ENCODE assay signal across 13 cellular contexts in the genomic region with DNA sequence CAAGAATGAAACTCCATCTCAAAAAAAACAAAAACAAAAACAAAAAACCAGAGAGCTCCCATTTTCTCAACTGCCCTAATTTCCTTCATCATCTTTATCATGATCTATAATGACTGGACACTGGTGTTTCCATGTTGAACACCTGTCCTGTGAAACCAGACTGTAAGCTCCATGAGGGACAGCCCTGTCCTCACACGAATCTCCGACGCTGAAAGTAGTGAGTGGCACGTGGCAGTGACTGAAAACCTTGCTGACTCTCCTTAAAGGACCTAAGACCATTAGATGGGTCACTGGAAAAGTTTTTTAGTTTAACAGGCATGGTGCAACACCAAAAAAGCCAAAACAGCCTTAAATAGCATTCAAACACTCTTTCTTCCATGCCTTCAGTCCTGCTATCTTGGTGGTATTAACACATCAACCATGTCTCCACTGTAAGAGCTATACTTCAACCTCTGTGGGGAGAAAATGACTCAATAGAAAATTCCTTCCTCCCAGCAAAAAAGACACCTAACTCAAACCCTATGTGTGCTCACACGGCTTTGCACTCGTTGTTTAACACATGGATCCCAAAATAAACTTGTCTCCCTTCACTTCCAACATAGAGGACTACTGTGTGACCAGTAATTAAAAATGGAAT. TPM values are rescaled to one million over a fixed set of nuclear protein-coding genes. Genes with fewer than 3 reads are reported as not detected.
A peak's percentile ranks its signal among the peaks of the same experiment; 100 is the strongest.
DNase-seq lines count a peak whose midpoint lies in the region; ATAC-seq and TF ChIP-seq lines count a peak whose summit lies in the region.
"Had no signal": no experiment of that assay in that cellular context is flagged by ENCODE, and none has a peak within 500 bp of the region (broad histone marks: within the 10 kb centered on the region; RNA-seq: fewer than 3 reads in every experiment).

No MANE protein-coding gene starts in this region.

- H3K36me3 Mint-ChIP-seq in CD8-positive, alpha-beta T cell: peaks cover 33% of the 10 kb centered on the region

- no peaks in the 10 kb centered on the region for H3K27me3 Mint-ChIP-seq in CD8-positive, alpha-beta T cell (ENCODE audit: low read depth)
- H3K27me3 Mint-ChIP-seq: progenitor cell of endocrine pancreas had no signal

- H3K4me3 Mint-ChIP-seq in CD8-positive, alpha-beta T cell: no peak overlapping the region

- no peaks in the 10 kb centered on the region for H3K9me3 ChIP-seq in mesodermal cell (ENCODE audit: control insufficient read depth, low read length)
- H3K9me3 ChIP-seq in CD8-positive, alpha-beta T cell (ENCODE audit: low read length): no peaks in the 10 kb centered on the region
- H3K9me3 ChIP-seq: gastroesophageal sphincter had no signal

- TF ChIP-seq CTCF in CD8-positive, alpha-beta T cell (IDR thresholded peaks at IDR 0.05): no peak

- peaks cover 21% of the 10 kb centered on the region for H3K4me1 ChIP-seq in mesodermal cell (ENCODE audit: control insufficient read depth, insufficient read depth, low read length, poor library complexity, severe bottlenecking)
- peaks cover 36% of the 10 kb centered on the region for H3K4me1 ChIP-seq in CD8-positive, alpha-beta T cell (ENCODE audit: insufficient read depth, low read length)

- peak overlapping the region; percentile 57 for H3K27ac ChIP-seq in mesodermal cell (ENCODE audit: low read depth, low read length, severe bottlenecking)
- H3K27ac ChIP-seq in CD8-positive, alpha-beta T cell (ENCODE audit: low read depth, low read length): no peak overlapping the region
- H3K27ac ChIP-seq: gastroesophageal sphincter had no signal

- H3K27ac Mint-ChIP-seq in CD8-positive, alpha-beta T cell: no peak overlapping the region
- H3K27ac Mint-ChIP-seq: progenitor cell of endocrine pancreas had no signal

- H3K9me3 Mint-ChIP-seq in CD8-positive, alpha-beta T cell: no peaks in the 10 kb centered on the region

- DNase-seq in AG08396 (ENCODE audit: low spot score) (peak; percentile 78), H4 (ENCODE audit: low spot score) (peak; percentile 38), astrocyte of the hippocampus (ENCODE audit: low read depth, low spot score) (peak; percentile 64), NCI-H2227 (lab: John Stamatoyannopoulos, UW; ENCODE audit: unreplicated experiment) (no peak)
- no peak for DNase-seq in CD8-positive, alpha-beta T cell
- DNase-seq: left ventricle myocardium superior, NCI-H1048, NCI-H774 had no signal

- WGBS in mesodermal cell (ENCODE audit: insufficient coverage in 2 of 2), 2 experiments: 100% methylated on average over 4 of the region's 6 CpGs; no CpG with 5 or more reads in 1 of the 2 experiments

- H3K27me3 ChIP-seq in CD8-positive, alpha-beta T cell (ENCODE audit: insufficient read depth, low read length): no peaks in the 10 kb centered on the region
- H3K27me3 ChIP-seq: gastroesophageal sphincter had no signal

- no peak overlapping the region for H3K4me3 ChIP-seq in mesodermal cell (ENCODE audit: extremely low read depth, insufficient read depth, low read length, poor library complexity, severe bottlenecking)
- H3K4me3 ChIP-seq in CD8-positive, alpha-beta T cell (ENCODE audit: low read depth, low read length): no peak overlapping the region
- H3K4me3 ChIP-seq: gastroesophageal sphincter had no signal

- ATAC-seq in HG03442 (IDR thresholded peaks at IDR 0.05; ENCODE audit: unreplicated experiment) (no peak), GM21619 (IDR thresholded peaks at IDR 0.05; ENCODE audit: unreplicated experiment) (no peak)
- no peak for ATAC-seq in CD8-positive, alpha-beta T cell
- ATAC-seq: gastroesophageal sphincter, left ventricle myocardium superior had no signal

- POLR2A ChIA-PET in CD8-positive, alpha-beta T cell (lab: Charles Lee): interaction anchor here (0.9 kb wide), 1 partner anchor 24 kb away, joined by 3 read pairs; no protein-coding TSS in a partner anchor

- CTCF ChIA-PET in CD8-positive, alpha-beta T cell (lab: Charles Lee): interaction anchor here (1.5 kb wide), 1 partner anchor 259 kb away, joined by 4 read pairs; no protein-coding TSS in a partner anchor

- H3K36me3 ChIP-seq in mesodermal cell (ENCODE audit: control insufficient read depth, insufficient read depth, low read length): peaks cover 57% of the 10 kb centered on the region
- peaks cover 8% of the 10 kb centered on the region for H3K36me3 ChIP-seq in CD8-positive, alpha-beta T cell (ENCODE audit: insufficient read depth, low read length)

- H3K4me1 Mint-ChIP-seq in CD8-positive, alpha-beta T cell (ENCODE audit: low read depth): peaks cover 41% of the 10 kb centered on the region

- intact Hi-C loops in CD8-positive, alpha-beta T cell (cut with DNase I, micrococcal nuclease): loop anchor here in 1 of 2 experiments (10.0 kb wide), 2 partner anchors 138 to 242 kb away; no protein-coding TSS in a partner anchor

RNA-seq across cellular contexts. Expression of gene AXIN2, which starts 8.3 kb away (rescaled TPM):
- total RNA-seq in H4 (2014; rRNA removed; shearing (Covaris generic)): 1.8 and 13.7 TPM in 2 replicates
- polyA plus RNA-seq in mesodermal cell (2013, experiment 1 of 2): 32.4 TPM
- 26.7 TPM for polyA plus RNA-seq in mesodermal cell (2013, experiment 2 of 2)
- 10 to 100 TPM; 15.8 to 20.9 TPM for total RNA-seq in CD8-positive, alpha-beta T cell

Comparison
In these comparisons a context has a peak if more than half of its experiments do, and no peak if none do; other contexts are left out.
1. DNase-seq: peak in AG08396 (single experiment), H4 (single experiment) and astrocyte of the hippocampus (single experiment); none in CD8-positive, alpha-beta T cell (0 of 7) and NCI-H2227 (single experiment).